Comparison of ENCODE assay signal across 1 cellular context in the genomic region with DNA sequence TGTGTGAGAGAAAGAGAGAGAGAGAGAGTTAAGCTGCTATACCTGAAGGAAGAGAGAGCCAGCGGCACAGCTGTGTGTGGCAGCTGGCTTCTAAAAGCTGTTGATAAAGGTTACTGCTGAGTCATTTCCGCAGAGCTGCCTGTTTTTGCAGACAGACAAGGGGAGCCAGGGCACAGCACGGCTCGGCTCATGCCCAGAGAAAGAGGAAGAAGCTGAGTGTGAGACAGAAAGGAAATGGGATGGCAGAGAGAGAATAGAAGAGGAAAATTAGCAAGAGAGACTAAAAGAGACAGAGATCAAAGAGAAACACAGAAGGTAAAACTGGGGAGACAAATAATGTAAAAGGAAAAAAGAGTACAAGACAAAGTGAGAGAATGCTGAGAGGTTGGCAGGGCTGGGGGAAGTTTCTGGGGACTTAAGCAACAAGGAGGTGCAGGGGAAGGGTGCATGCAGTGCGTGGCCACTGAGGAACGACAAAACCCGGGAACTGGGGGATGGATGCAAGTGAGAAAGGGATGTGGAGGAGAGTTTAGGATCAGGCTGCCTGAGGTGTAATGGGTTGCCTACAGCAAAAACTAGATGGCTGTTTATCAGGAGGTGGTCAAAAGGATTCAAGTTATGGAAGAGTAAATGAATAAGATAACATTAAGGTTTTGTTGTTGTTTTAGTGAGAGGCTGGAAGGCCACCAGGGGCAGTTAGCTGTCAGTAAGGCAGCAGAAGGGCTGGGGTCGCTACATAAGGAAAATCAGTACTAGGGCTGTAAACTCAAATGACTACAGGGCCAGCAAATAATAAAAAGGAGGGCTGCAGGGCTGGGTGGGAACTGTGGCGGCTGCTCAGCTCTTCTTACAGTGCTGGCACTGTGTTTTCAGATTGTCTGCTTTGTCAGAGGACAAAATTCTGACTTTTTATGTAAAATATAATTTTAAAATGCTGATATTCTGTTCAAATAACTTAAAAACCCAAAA.
TF ChIP-seq lines count a peak whose summit lies in the region.

No MANE protein-coding gene starts in this region.

TF ChIP-seq in GM12878, 131 proteins besides CTCF, POLR2A, EP300 and RAD21 (continued from another document and continues in another):
- TF ChIP-seq, protein P1, sequence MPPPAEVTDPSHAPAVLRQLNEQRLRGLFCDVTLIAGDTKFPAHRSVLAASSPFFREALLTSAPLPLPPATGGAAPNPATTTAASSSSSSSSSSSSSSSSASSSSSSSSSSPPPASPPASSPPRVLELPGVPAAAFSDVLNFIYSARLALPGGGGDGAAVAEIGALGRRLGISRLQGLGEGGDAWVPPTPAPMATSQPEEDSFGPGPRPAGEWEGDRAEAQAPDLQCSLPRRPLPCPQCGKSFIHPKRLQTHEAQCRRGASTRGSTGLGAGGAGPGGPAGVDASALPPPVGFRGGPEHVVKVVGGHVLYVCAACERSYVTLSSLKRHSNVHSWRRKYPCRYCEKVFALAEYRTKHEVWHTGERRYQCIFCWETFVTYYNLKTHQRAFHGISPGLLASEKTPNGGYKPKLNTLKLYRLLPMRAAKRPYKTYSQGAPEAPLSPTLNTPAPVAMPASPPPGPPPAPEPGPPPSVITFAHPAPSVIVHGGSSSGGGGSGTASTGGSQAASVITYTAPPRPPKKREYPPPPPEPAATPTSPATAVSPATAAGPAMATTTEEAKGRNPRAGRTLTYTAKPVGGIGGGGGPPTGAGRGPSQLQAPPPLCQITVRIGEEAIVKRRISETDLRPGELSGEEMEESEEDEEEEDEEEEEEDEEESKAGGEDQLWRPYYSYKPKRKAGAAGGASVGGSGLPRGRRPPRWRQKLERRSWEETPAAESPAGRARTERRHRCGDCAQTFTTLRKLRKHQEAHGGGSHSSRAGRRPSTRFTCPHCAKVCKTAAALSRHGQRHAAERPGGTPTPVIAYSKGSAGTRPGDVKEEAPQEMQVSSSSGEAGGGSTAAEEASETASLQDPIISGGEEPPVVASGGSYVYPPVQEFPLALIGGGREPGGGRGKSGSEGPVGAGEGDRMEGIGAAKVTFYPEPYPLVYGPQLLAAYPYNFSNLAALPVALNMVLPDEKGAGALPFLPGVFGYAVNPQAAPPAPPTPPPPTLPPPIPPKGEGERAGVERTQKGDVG (CRISPR knock-in tag; IDR thresholded peaks at IDR 0.05) = no peak
- TF ChIP-seq FOS (IDR thresholded peaks at IDR 0.05; ENCODE audit: borderline replicate concordance, extremely low read depth, insufficient read length) = no peak
- TF ChIP-seq ZNF384 (IDR thresholded peaks at IDR 0.05; ENCODE audit: borderline replicate concordance, low read depth, low read length) = no peak; the same call in 1 of the 2 replicates
- TF ChIP-seq, protein P2, sequence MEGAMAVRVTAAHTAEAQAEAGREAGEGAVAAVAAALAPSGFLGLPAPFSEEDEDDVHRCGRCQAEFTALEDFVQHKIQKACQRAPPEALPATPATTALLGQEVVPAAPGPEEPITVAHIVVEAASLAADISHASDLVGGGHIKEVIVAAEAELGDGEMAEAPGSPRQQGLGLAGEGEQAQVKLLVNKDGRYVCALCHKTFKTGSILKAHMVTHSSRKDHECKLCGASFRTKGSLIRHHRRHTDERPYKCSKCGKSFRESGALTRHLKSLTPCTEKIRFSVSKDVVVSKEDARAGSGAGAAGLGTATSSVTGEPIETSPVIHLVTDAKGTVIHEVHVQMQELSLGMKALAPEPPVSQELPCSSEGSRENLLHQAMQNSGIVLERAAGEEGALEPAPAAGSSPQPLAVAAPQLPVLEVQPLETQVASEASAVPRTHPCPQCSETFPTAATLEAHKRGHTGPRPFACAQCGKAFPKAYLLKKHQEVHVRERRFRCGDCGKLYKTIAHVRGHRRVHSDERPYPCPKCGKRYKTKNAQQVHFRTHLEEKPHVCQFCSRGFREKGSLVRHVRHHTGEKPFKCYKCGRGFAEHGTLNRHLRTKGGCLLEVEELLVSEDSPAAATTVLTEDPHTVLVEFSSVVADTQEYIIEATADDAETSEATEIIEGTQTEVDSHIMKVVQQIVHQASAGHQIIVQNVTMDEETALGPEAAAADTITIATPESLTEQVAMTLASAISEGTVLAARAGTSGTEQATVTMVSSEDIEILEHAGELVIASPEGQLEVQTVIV (IDR thresholded peaks at IDR 0.05; ENCODE audit: borderline replicate concordance, partially characterized antibody) = peak; percentile 34
- peak; percentile 45; the same call in 1 of the 2 replicates for TF ChIP-seq SPI1 (IDR thresholded peaks at IDR 0.05; ENCODE audit: borderline replicate concordance, insufficient read depth, low read depth, low read length)
- TF ChIP-seq DPF2 (IDR thresholded peaks at IDR 0.05) = peak; percentile 94
- TF ChIP-seq MYC (IDR thresholded peaks at IDR 0.05; ENCODE audit: insufficient read depth, insufficient read length, insufficient replicate concordance, low read length, severe bottlenecking) = no peak
- TF ChIP-seq BMI1 (IDR thresholded peaks at IDR 0.05; ENCODE audit: borderline replicate concordance) = 0 out of 2 replicates have a peak, but pooled peaks have one; percentile 12
- TF ChIP-seq STAT3 (IDR thresholded peaks at IDR 0.05; ENCODE audit: low read depth, low read length) = 0 out of 2 replicates have a peak, but pooled peaks have one; percentile 69
- peak; percentile 79 for TF ChIP-seq TBL1XR1 (IDR thresholded peaks at IDR 0.05; ENCODE audit: low read depth, low read length)
- TF ChIP-seq, protein P3, sequence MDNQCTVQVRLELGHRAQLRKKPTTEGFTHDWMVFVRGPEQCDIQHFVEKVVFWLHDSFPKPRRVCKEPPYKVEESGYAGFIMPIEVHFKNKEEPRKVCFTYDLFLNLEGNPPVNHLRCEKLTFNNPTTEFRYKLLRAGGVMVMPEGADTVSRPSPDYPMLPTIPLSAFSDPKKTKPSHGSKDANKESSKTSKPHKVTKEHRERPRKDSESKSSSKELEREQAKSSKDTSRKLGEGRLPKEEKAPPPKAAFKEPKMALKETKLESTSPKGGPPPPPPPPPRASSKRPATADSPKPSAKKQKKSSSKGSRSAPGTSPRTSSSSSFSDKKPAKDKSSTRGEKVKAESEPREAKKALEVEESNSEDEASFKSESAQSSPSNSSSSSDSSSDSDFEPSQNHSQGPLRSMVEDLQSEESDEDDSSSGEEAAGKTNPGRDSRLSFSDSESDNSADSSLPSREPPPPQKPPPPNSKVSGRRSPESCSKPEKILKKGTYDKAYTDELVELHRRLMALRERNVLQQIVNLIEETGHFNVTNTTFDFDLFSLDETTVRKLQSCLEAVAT (IDR thresholded peaks at IDR 0.05) = peak; percentile 92
- no peak for TF ChIP-seq EZH2 (IDR thresholded peaks at IDR 0.05; ENCODE audit: borderline replicate concordance, control insufficient read depth, low read depth, low read length)
- 0 out of 2 replicates have a peak, but pooled peaks have one; percentile 63 for TF ChIP-seq ZNF207 (IDR thresholded peaks at IDR 0.05; ENCODE audit: borderline replicate concordance)
- peak; percentile 65 for TF ChIP-seq RUNX3 (IDR thresholded peaks at IDR 0.05; ENCODE audit: low read length)
- TF ChIP-seq RBBP5 (conservative IDR thresholded peaks at IDR 0.05) = no peak
- TF ChIP-seq HDAC2 (IDR thresholded peaks at IDR 0.05) = no peak
- TF ChIP-seq, protein P4, sequence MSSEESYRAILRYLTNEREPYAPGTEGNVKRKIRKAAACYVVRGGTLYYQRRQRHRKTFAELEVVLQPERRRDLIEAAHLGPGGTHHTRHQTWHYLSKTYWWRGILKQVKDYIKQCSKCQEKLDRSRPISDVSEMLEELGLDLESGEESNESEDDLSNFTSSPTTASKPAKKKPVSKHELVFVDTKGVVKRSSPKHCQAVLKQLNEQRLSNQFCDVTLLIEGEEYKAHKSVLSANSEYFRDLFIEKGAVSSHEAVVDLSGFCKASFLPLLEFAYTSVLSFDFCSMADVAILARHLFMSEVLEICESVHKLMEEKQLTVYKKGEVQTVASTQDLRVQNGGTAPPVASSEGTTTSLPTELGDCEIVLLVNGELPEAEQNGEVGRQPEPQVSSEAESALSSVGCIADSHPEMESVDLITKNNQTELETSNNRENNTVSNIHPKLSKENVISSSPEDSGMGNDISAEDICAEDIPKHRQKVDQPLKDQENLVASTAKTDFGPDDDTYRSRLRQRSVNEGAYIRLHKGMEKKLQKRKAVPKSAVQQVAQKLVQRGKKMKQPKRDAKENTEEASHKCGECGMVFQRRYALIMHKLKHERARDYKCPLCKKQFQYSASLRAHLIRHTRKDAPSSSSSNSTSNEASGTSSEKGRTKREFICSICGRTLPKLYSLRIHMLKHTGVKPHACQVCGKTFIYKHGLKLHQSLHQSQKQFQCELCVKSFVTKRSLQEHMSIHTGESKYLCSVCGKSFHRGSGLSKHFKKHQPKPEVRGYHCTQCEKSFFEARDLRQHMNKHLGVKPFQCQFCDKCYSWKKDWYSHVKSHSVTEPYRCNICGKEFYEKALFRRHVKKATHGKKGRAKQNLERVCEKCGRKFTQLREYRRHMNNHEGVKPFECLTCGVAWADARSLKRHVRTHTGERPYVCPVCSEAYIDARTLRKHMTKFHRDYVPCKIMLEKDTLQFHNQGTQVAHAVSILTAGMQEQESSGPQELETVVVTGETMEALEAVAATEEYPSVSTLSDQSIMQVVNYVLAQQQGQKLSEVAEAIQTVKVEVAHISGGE (CRISPR knock-in tag; IDR thresholded peaks at IDR 0.05) = no peak
- TF ChIP-seq WRNIP1 (IDR thresholded peaks at IDR 0.05; ENCODE audit: borderline replicate concordance, low read depth, low read length) = no peak
- TF ChIP-seq POU2F2 (IDR thresholded peaks at IDR 0.05; ENCODE audit: borderline replicate concordance, low read depth, low read length) = peak; percentile 74; the same call in 2 of the 3 replicates
- TF ChIP-seq RB1 (IDR thresholded peaks at IDR 0.05; ENCODE audit: borderline replicate concordance) = no peak
- TF ChIP-seq, protein P5, sequence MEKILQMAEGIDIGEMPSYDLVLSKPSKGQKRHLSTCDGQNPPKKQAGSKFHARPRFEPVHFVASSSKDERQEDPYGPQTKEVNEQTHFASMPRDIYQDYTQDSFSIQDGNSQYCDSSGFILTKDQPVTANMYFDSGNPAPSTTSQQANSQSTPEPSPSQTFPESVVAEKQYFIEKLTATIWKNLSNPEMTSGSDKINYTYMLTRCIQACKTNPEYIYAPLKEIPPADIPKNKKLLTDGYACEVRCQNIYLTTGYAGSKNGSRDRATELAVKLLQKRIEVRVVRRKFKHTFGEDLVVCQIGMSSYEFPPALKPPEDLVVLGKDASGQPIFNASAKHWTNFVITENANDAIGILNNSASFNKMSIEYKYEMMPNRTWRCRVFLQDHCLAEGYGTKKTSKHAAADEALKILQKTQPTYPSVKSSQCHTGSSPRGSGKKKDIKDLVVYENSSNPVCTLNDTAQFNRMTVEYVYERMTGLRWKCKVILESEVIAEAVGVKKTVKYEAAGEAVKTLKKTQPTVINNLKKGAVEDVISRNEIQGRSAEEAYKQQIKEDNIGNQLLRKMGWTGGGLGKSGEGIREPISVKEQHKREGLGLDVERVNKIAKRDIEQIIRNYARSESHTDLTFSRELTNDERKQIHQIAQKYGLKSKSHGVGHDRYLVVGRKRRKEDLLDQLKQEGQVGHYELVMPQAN (conservative IDR thresholded peaks at IDR 0.05) = peak; percentile 55; the same call in 1 of the 2 replicates
- TF ChIP-seq, protein P6, sequence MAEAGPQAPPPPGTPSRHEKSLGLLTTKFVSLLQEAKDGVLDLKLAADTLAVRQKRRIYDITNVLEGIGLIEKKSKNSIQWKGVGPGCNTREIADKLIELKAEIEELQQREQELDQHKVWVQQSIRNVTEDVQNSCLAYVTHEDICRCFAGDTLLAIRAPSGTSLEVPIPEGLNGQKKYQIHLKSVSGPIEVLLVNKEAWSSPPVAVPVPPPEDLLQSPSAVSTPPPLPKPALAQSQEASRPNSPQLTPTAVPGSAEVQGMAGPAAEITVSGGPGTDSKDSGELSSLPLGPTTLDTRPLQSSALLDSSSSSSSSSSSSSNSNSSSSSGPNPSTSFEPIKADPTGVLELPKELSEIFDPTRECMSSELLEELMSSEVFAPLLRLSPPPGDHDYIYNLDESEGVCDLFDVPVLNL (IDR thresholded peaks at IDR 0.05; ENCODE audit: low read depth, low read length) = no peak
- no peak for TF ChIP-seq PAX8 (IDR thresholded peaks at IDR 0.05)
- TF ChIP-seq, protein P7, sequence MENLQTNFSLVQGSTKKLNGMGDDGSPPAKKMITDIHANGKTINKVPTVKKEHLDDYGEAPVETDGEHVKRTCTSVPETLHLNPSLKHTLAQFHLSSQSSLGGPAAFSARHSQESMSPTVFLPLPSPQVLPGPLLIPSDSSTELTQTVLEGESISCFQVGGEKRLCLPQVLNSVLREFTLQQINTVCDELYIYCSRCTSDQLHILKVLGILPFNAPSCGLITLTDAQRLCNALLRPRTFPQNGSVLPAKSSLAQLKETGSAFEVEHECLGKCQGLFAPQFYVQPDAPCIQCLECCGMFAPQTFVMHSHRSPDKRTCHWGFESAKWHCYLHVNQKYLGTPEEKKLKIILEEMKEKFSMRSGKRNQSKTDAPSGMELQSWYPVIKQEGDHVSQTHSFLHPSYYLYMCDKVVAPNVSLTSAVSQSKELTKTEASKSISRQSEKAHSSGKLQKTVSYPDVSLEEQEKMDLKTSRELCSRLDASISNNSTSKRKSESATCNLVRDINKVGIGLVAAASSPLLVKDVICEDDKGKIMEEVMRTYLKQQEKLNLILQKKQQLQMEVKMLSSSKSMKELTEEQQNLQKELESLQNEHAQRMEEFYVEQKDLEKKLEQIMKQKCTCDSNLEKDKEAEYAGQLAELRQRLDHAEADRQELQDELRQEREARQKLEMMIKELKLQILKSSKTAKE (IDR thresholded peaks at IDR 0.05; ENCODE audit: low read depth, poor library complexity, severe bottlenecking) = peak; percentile 96
- TF ChIP-seq, protein P8, sequence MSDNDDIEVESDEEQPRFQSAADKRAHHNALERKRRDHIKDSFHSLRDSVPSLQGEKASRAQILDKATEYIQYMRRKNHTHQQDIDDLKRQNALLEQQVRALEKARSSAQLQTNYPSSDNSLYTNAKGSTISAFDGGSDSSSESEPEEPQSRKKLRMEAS (IDR thresholded peaks at IDR 0.05; ENCODE audit: low read depth, low read length) = peak; percentile 39; the same call in 1 of the 2 replicates
- TF ChIP-seq, protein P9, sequence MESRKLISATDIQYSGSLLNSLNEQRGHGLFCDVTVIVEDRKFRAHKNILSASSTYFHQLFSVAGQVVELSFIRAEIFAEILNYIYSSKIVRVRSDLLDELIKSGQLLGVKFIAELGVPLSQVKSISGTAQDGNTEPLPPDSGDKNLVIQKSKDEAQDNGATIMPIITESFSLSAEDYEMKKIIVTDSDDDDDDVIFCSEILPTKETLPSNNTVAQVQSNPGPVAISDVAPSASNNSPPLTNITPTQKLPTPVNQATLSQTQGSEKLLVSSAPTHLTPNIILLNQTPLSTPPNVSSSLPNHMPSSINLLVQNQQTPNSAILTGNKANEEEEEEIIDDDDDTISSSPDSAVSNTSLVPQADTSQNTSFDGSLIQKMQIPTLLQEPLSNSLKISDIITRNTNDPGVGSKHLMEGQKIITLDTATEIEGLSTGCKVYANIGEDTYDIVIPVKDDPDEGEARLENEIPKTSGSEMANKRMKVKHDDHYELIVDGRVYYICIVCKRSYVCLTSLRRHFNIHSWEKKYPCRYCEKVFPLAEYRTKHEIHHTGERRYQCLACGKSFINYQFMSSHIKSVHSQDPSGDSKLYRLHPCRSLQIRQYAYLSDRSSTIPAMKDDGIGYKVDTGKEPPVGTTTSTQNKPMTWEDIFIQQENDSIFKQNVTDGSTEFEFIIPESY (IDR thresholded peaks at IDR 0.05) = 0 out of 2 replicates have a peak, but pooled peaks have one; percentile 24
- peak; percentile 91 for TF ChIP-seq IKZF1 (conservative IDR thresholded peaks at IDR 0.05)
- TF ChIP-seq NR2C1 (IDR thresholded peaks at IDR 0.05) = no peak
- no peak for TF ChIP-seq ZSCAN29 (IDR thresholded peaks at IDR 0.05)
- peak; percentile 79 for TF ChIP-seq FOXK2 (IDR thresholded peaks at IDR 0.05)
- peak; percentile 51 to 74; a peak in 3 of 4 replicates for TF ChIP-seq BHLHE40 (IDR thresholded peaks at IDR 0.05; ENCODE audit: borderline replicate concordance in 1 of 2, low read depth in 2 of 2, low read length in 1 of 2)
- peak; percentile 94 for TF ChIP-seq EED (IDR thresholded peaks at IDR 0.05; ENCODE audit: low read depth)
- peak in 1 of 2 experiments; percentile 54; a peak in 1 of 4 replicates for TF ChIP-seq SRF (IDR thresholded peaks at IDR 0.05; ENCODE audit: low read depth in 2 of 2, low read length in 2 of 2)
- no peak; the same call in 1 of the 2 replicates for TF ChIP-seq TCF7 (IDR thresholded peaks at IDR 0.05; ENCODE audit: borderline replicate concordance)
- TF ChIP-seq NFYA (IDR thresholded peaks at IDR 0.05; ENCODE audit: borderline replicate concordance, low read depth, low read length) = no peak
